ENCODE assay signal across 1 cellular context in the genomic region with DNA sequence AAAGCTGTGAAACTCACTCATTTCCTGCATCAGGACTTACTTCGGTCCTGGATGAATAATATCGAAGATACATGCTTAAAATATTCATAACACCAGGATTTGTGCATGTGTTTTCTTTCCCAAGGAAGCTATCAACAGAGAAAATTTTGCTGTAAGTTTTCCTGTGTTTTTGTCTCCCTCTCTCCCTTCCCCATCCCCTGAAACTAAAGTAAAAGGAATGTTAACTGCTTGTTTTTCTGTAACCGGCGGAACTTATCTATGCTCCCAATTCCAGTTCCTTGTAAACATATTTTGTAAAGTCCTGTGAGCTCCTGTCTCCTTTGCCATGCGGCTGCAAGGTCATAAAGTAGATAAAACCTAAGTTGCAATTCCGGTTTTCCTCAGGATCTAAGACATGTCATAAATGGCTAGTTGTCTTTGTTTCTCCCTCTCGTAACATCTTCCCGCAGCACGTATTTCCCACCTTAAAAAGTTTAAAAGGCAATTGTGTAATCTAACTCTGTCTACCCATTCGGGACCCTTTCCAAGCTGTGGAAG.
TF ChIP-seq lines count a peak whose summit lies in the region.

No MANE protein-coding gene starts in this region.

TF ChIP-seq in GM23338, 12 proteins besides CTCF, POLR2A, EP300 and RAD21 (continued from another document):
- TF ChIP-seq, protein P1, sequence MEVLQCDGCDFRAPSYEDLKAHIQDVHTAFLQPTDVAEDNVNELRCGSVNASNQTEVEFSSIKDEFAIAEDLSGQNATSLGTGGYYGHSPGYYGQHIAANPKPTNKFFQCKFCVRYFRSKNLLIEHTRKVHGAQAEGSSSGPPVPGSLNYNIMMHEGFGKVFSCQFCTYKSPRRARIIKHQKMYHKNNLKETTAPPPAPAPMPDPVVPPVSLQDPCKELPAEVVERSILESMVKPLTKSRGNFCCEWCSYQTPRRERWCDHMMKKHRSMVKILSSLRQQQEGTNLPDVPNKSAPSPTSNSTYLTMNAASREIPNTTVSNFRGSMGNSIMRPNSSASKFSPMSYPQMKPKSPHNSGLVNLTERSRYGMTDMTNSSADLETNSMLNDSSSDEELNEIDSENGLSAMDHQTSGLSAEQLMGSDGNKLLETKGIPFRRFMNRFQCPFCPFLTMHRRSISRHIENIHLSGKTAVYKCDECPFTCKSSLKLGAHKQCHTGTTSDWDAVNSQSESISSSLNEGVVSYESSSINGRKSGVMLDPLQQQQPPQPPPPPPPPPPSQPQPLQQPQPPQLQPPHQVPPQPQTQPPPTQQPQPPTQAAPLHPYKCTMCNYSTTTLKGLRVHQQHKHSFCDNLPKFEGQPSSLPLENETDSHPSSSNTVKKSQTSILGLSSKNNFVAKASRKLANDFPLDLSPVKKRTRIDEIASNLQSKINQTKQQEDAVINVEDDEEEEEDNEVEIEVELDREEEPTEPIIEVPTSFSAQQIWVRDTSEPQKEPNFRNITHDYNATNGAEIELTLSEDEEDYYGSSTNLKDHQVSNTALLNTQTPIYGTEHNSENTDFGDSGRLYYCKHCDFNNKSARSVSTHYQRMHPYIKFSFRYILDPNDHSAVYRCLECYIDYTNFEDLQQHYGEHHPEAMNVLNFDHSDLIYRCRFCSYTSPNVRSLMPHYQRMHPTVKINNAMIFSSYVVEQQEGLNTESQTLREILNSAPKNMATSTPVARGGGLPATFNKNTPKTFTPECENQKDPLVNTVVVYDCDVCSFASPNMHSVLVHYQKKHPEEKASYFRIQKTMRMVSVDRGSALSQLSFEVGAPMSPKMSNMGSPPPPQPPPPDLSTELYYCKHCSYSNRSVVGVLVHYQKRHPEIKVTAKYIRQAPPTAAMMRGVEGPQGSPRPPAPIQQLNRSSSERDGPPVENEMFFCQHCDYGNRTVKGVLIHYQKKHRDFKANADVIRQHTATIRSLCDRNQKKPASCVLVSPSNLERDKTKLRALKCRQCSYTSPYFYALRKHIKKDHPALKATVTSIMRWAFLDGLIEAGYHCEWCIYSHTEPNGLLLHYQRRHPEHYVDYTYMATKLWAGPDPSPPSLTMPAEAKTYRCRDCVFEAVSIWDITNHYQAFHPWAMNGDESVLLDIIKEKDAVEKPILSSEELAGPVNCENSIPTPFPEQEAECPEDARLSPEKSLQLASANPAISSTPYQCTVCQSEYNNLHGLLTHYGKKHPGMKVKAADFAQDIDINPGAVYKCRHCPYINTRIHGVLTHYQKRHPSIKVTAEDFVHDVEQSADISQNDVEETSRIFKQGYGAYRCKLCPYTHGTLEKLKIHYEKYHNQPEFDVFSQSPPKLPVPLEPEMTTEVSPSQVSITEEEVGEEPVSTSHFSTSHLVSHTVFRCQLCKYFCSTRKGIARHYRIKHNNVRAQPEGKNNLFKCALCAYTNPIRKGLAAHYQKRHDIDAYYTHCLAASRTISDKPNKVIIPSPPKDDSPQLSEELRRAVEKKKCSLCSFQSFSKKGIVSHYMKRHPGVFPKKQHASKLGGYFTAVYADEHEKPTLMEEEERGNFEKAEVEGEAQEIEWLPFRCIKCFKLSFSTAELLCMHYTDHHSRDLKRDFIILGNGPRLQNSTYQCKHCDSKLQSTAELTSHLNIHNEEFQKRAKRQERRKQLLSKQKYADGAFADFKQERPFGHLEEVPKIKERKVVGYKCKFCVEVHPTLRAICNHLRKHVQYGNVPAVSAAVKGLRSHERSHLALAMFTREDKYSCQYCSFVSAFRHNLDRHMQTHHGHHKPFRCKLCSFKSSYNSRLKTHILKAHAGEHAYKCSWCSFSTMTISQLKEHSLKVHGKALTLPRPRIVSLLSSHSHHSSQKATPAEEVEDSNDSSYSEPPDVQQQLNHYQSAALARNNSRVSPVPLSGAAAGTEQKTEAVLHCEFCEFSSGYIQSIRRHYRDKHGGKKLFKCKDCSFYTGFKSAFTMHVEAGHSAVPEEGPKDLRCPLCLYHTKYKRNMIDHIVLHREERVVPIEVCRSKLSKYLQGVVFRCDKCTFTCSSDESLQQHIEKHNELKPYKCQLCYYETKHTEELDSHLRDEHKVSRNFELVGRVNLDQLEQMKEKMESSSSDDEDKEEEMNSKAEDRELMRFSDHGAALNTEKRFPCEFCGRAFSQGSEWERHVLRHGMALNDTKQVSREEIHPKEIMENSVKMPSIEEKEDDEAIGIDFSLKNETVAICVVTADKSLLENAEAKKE (CRISPR knock-in tag; IDR thresholded peaks at IDR 0.05): no peak
- TF ChIP-seq, protein P2, sequence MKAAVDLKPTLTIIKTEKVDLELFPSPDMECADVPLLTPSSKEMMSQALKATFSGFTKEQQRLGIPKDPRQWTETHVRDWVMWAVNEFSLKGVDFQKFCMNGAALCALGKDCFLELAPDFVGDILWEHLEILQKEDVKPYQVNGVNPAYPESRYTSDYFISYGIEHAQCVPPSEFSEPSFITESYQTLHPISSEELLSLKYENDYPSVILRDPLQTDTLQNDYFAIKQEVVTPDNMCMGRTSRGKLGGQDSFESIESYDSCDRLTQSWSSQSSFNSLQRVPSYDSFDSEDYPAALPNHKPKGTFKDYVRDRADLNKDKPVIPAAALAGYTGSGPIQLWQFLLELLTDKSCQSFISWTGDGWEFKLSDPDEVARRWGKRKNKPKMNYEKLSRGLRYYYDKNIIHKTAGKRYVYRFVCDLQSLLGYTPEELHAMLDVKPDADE (IDR thresholded peaks at IDR 0.05): no peak
- no peak for TF ChIP-seq EZH2 (IDR thresholded peaks at IDR 0.05; ENCODE audit: low read depth, unreplicated experiment)
- TF ChIP-seq POLR2AphosphoS5 (IDR thresholded peaks at IDR 0.05; ENCODE audit: low read depth): no peak
- no peak for TF ChIP-seq ZNF114 (CRISPR knock-in tag; IDR thresholded peaks at IDR 0.05)
- TF ChIP-seq CREB1 (CRISPR knock-in tag; IDR thresholded peaks at IDR 0.05; ENCODE audit: low read depth): no peak
- no peak for TF ChIP-seq STAT1 (IDR thresholded peaks at IDR 0.05; ENCODE audit: unreplicated experiment)
- no peak for TF ChIP-seq JUNB (IDR thresholded peaks at IDR 0.05; ENCODE audit: unreplicated experiment)
- TF ChIP-seq NANOG (IDR thresholded peaks at IDR 0.05; ENCODE audit: borderline replicate concordance): no peak
- TF ChIP-seq, protein P3, sequence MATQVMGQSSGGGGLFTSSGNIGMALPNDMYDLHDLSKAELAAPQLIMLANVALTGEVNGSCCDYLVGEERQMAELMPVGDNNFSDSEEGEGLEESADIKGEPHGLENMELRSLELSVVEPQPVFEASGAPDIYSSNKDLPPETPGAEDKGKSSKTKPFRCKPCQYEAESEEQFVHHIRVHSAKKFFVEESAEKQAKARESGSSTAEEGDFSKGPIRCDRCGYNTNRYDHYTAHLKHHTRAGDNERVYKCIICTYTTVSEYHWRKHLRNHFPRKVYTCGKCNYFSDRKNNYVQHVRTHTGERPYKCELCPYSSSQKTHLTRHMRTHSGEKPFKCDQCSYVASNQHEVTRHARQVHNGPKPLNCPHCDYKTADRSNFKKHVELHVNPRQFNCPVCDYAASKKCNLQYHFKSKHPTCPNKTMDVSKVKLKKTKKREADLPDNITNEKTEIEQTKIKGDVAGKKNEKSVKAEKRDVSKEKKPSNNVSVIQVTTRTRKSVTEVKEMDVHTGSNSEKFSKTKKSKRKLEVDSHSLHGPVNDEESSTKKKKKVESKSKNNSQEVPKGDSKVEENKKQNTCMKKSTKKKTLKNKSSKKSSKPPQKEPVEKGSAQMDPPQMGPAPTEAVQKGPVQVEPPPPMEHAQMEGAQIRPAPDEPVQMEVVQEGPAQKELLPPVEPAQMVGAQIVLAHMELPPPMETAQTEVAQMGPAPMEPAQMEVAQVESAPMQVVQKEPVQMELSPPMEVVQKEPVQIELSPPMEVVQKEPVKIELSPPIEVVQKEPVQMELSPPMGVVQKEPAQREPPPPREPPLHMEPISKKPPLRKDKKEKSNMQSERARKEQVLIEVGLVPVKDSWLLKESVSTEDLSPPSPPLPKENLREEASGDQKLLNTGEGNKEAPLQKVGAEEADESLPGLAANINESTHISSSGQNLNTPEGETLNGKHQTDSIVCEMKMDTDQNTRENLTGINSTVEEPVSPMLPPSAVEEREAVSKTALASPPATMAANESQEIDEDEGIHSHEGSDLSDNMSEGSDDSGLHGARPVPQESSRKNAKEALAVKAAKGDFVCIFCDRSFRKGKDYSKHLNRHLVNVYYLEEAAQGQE (IDR thresholded peaks at IDR 0.05; ENCODE audit: unreplicated experiment): no peak
